In the genomic region with DNA sequence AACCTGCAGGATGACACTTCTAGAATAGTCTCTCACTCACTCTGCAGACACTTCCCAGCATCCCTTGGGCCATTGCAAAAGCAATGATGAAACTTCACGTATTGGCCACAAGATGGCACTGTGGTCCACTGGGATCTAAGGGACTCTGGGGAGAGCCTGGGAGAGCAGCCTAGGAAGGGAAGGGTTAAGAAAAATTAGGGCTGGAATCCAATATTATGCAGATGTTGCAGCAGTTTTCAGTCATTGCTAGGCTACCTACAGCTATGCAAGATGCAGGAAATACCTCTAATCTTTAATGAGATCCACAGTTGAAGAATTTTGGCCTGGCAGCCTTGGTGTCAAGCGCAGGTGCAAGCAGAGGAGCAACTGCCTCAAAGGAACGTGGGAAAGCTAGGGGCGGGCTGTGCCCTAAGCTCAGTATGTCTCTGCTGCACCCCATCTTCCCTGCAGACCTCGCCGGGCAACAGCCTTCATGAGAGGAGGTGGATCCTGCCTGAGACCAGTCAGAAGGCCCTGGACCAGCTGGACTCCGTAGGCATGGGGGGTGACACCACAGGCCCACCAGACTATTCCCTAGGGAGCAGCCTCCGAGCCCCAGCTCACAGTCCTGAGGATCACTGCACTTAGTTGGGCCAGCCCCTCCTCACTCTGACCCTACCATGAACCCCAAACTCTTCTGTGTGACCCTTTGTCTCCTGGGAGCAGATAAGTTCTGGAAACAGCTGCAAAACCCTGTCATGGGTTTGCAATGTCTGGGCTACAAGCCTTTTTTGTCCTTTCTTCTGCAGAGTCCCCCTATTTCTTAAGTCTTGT, we compare ENCODE assay signal across 1 cellular context.
TF ChIP-seq lines count a peak whose summit lies in the region.

No MANE protein-coding gene starts in this region.

TF ChIP-seq in H1, 55 proteins besides CTCF, POLR2A, EP300 and RAD21 (continued from another document):
- no peak for TF ChIP-seq SIN3A (conservative IDR thresholded peaks at IDR 0.05 in 1 of 2, IDR thresholded peaks at IDR 0.05 in 1 of 2; ENCODE audit: low read depth in 1 of 2, low read length in 2 of 2)
- peak; percentile 32; the same call in 1 of the 2 replicates for TF ChIP-seq KDM1A (IDR thresholded peaks at IDR 0.05; ENCODE audit: borderline replicate concordance, low read length)
- TF ChIP-seq YY1 (IDR thresholded peaks at IDR 0.05; ENCODE audit: low read depth, low read length): 0 out of 2 replicates have a peak, but pooled peaks have one; percentile 32
- peak in 1 of 2 experiments; percentile 42; a peak in 1 of 4 replicates for TF ChIP-seq HDAC2 (IDR thresholded peaks at IDR 0.05; ENCODE audit: borderline replicate concordance in 1 of 2, low read depth in 2 of 2, low read length in 2 of 2)
- TF ChIP-seq CREB1 (IDR thresholded peaks at IDR 0.05): peak; percentile 59; the same call in 1 of the 2 replicates
- no peak for TF ChIP-seq CHD7 (IDR thresholded peaks at IDR 0.05; ENCODE audit: insufficient replicate concordance, low read length)
- TF ChIP-seq PHF8 (conservative IDR thresholded peaks at IDR 0.05; ENCODE audit: low read depth, low read length): no peak
- TF ChIP-seq BRCA1 (IDR thresholded peaks at IDR 0.05; ENCODE audit: low read depth, low read length): no peak
- TF ChIP-seq MAX (IDR thresholded peaks at IDR 0.05): peak; percentile 58
- TF ChIP-seq CEBPB (IDR thresholded peaks at IDR 0.05; ENCODE audit: low read depth, low read length): peak; percentile 82
- TF ChIP-seq TAF7 (optimal IDR thresholded peaks at IDR 0.05; ENCODE audit: borderline replicate concordance, low read depth, low read length): peak; percentile 44
